Comparison of ENCODE assay signal across 9 cellular contexts in the genomic region with DNA sequence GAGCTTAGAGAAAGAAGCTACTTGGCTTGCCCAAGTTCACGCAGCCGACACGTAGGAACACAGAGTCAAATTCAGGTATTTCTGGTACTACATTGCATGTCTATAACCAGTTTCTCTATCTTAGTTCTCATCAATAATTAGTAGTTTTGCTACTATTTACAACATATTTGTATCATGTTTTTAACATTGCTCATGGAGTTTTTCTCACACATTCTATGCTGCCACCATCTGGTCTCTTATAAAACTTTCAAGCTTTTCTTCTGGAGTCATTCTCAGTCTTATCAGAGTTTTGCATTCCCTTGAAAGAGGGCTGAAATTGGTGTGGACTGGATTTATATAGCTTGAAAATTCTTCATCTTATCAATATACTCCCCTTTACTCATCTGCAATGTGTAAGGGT.
DNase-seq lines count a peak whose midpoint lies in the region; ATAC-seq, FAIRE-seq and TF ChIP-seq lines count a peak whose summit lies in the region.
"Had no signal": no experiment of that assay in that cellular context is flagged by ENCODE, and none has a peak within 500 bp of the region (broad histone marks: within the 10 kb centered on the region; RNA-seq: fewer than 3 reads in every experiment).

No MANE protein-coding gene starts in this region.

- H3K23ac ChIP-seq in mesendoderm (ENCODE audit: low read length): no peak overlapping the region

- no peak overlapping the region for H3K18ac ChIP-seq in mesendoderm (ENCODE audit: low read length)

- no peak overlapping the region for H2BK15ac ChIP-seq in mesendoderm (replicated peaks; ENCODE audit: low read depth)

- DNase-seq in NAMALWA (ENCODE audit: low spot score) (peak; percentile 36), bronchial epithelial cell (ENCODE audit: low read depth) (peak; percentile 21), mesendoderm (peak; percentile 25), head of caudate nucleus (no peak)

- no peak for ATAC-seq in HG02938 (IDR thresholded peaks at IDR 0.05; ENCODE audit: unreplicated experiment)
- no peak for ATAC-seq in HG03521 (IDR thresholded peaks at IDR 0.05; ENCODE audit: unreplicated experiment)
- no peak for ATAC-seq in GM18517 (IDR thresholded peaks at IDR 0.05; ENCODE audit: unreplicated experiment)

- no peak overlapping the region for H3K4me3 ChIP-seq in bronchial epithelial cell (ENCODE audit: low read depth, low read length)
- no peak overlapping the region for H3K4me3 ChIP-seq in mesendoderm (ENCODE audit: low read length)

- H3K4me2 ChIP-seq in mesendoderm (ENCODE audit: low read length): no peak overlapping the region
- H3K4me2 ChIP-seq: KMS-11 had no signal

- H2BK5ac ChIP-seq in mesendoderm (ENCODE audit: low read length): no peak overlapping the region

- no peak overlapping the region for H3K27ac ChIP-seq in C4-2B
- no peak overlapping the region for H3K27ac ChIP-seq in mesendoderm (ENCODE audit: low read depth, low read length)
- H3K27ac ChIP-seq: KMS-11 had no signal

- no peak overlapping the region for H4K5ac ChIP-seq in mesendoderm (ENCODE audit: low read length)

- H3K56ac ChIP-seq in mesendoderm (ENCODE audit: low read length): no peak overlapping the region

- H3K4me1 ChIP-seq in mesendoderm (ENCODE audit: control insufficient read depth, low read depth, low read length): no peaks in the 10 kb centered on the region

- no peak overlapping the region for H3K4ac ChIP-seq in mesendoderm (ENCODE audit: low read depth, low read length)

- no peak overlapping the region for H4K8ac ChIP-seq in mesendoderm (ENCODE audit: low read depth, low read length)

- H3K9ac ChIP-seq in mesendoderm (ENCODE audit: low read length): no peak overlapping the region
- H3K9ac ChIP-seq: KMS-11 had no signal

- FAIRE-seq in bronchial epithelial cell (lab: Jason Lieb, UNC): no peak

- H3K27me3 ChIP-seq in bronchial epithelial cell (ENCODE audit: control insufficient read depth, insufficient read depth, low read length): no peaks in the 10 kb centered on the region
- no peaks in the 10 kb centered on the region for H3K27me3 ChIP-seq in mesendoderm (ENCODE audit: insufficient read depth, low read length, poor library complexity)

- peak; percentile 64 for TF ChIP-seq CTCF in C4-2B (conservative IDR thresholded peaks at IDR 0.05)
- peak; percentile 3 for TF ChIP-seq CTCF in bronchial epithelial cell (IDR thresholded peaks at IDR 0.05; ENCODE audit: insufficient read depth, low read length, severe bottlenecking)

- H3K36me3 ChIP-seq in bronchial epithelial cell (ENCODE audit: control insufficient read depth, insufficient read depth, low read length) (no peaks in the 10 kb centered on the region), mesendoderm (ENCODE audit: control insufficient read depth, insufficient read depth, low read length) (no peaks in the 10 kb centered on the region)

- no peaks in the 10 kb centered on the region for H3K79me1 ChIP-seq in mesendoderm (ENCODE audit: low read length)

- no peaks in the 10 kb centered on the region for H3K79me2 ChIP-seq in mesendoderm (ENCODE audit: control insufficient read depth, insufficient read depth, low read length)

- intact Hi-C loops in head of caudate nucleus (cut with DNase I): no loop called here

- H2AK5ac ChIP-seq in mesendoderm (ENCODE audit: low read length): no peak overlapping the region

- WGBS in mesendoderm (ENCODE audit: extremely low coverage, insufficient coverage, low lambda C conversion rate): no CpG with 5 or more reads among the region's 3 CpGs

- no peak overlapping the region for H2BK120ac ChIP-seq in mesendoderm (ENCODE audit: low read depth, low read length)

Comparison
In these comparisons a context has a peak if more than half of its experiments do, and no peak if none do; other contexts are left out.
1. DNase-seq: peak in NAMALWA (single experiment), bronchial epithelial cell (single experiment) and mesendoderm (single experiment); none in head of caudate nucleus (0 of 42).